In genomic region chr19:6161271-6161850, GRCh38 we compare ENCODE assay signal across 9 cellular contexts. TPM values are rescaled to one million over a fixed set of nuclear protein-coding genes. Genes with fewer than 3 reads are reported as not detected.
DNase-seq lines count a peak whose midpoint lies in the region; ATAC-seq and TF ChIP-seq lines count a peak whose summit lies in the region.
"Had no signal": no experiment of that assay in that cellular context is flagged by ENCODE, and none has a peak within 500 bp of the region (broad histone marks: within the 10 kb centered on the region; RNA-seq: fewer than 3 reads in every experiment).

No MANE protein-coding gene starts in this region.

- H3K4me1 ChIP-seq in SJCRH30 (no peaks in the 10 kb centered on the region), prostate gland (replicated peaks) (no peaks in the 10 kb centered on the region)

- peak; percentile 12 for DNase-seq in activated CD4-positive, alpha-beta T cell treated with anti-CD3 and anti-CD28 coated beads for 1 hour
- no peak for DNase-seq in activated CD4-positive, alpha-beta T cell treated with anti-CD3 and anti-CD28 coated beads, Interleukin-2, amount 50 U/mL, for 4 hours
- DNase-seq in SJCRH30 (peak; percentile 14 to 22), natural killer cell (peak; percentile 33), prostate gland (ENCODE audit: low spot score) (no peak), hepatic stellate cell (ENCODE audit: low spot score) (no peak)
- DNase-seq in activated naive CD4-positive, alpha-beta T cell treated with anti-CD3 and anti-CD28 coated beads, Interleukin-2, amount 50 U/mL, for 16 hours: peak; percentile 25

- no peak overlapping the region for H3K4me3 ChIP-seq in SJCRH30
- no peak overlapping the region for H3K4me3 ChIP-seq in prostate gland

- H3K27ac ChIP-seq in SJCRH30 (no peak overlapping the region), prostate gland (no peak overlapping the region)

- H3K27me3 ChIP-seq in SJCRH30: no peaks in the 10 kb centered on the region
- H3K27me3 ChIP-seq in prostate gland (replicated peaks; ENCODE audit: insufficient read depth): no peaks in the 10 kb centered on the region

- H3K27me3 Mint-ChIP-seq in natural killer cell (ENCODE audit: low read depth in 2 of 2): no peaks in the 10 kb centered on the region

- peak overlapping the region; percentile 14 to 82 for H3K27ac Mint-ChIP-seq in natural killer cell

- H3K9me3 Mint-ChIP-seq in natural killer cell: peaks cover 5 to 8% of the 10 kb centered on the region in 2 donors

- H3K9me3 ChIP-seq in SJCRH30 (replicated peaks) (no peaks in the 10 kb centered on the region; the same call in 1 of the 2 replicates), prostate gland (no peaks in the 10 kb centered on the region)

- peaks cover 0 to 8% of the 10 kb centered on the region in 2 donors for H3K4me1 Mint-ChIP-seq in natural killer cell

- H3K36me3 ChIP-seq in SJCRH30 (no peaks in the 10 kb centered on the region), prostate gland (no peaks in the 10 kb centered on the region)

- no peaks in the 10 kb centered on the region for H3K36me3 Mint-ChIP-seq in natural killer cell

- no peak for TF ChIP-seq POLR2A in prostate gland (IDR thresholded peaks at IDR 0.05)

- ATAC-seq in natural killer cell (peak; percentile 88 to 93 (median 89)), HG02763 (IDR thresholded peaks at IDR 0.05; ENCODE audit: unreplicated experiment) (no peak)

- H3K4me3 Mint-ChIP-seq in natural killer cell: peak overlapping the region; percentile 57

- intact Hi-C loops in natural killer cell (cut with micrococcal nuclease) (no loop called here), prostate gland (cut with DNase I) (no loop called here)

- WGBS in prostate gland: 43% methylated on average over 8 of the region's 8 CpGs

- TF ChIP-seq CTCF in natural killer cell (IDR thresholded peaks at IDR 0.05): no peak
- TF ChIP-seq CTCF in prostate gland (IDR thresholded peaks at IDR 0.05): no peak

RNA-seq across cellular contexts. Expression of gene ACSBG2, which starts 25.9 kb away (rescaled TPM):
- total RNA-seq in SJCRH30 (2014; rRNA removed; shearing (Covaris generic)): not detected in 2 replicates
- total RNA-seq in natural killer cell (not detected), prostate gland (10 to 100 TPM in 1 of 2 donors, not detected in 1; 18.7 TPM)
- total RNA-seq: myocyte had no signal

RNA-seq across cellular contexts. Expression of gene RFX2, which starts 51.1 kb away (rescaled TPM):
- 5.7 and 6.0 TPM in 2 replicates for total RNA-seq in SJCRH30 (2014; rRNA removed; shearing (Covaris generic))
- total RNA-seq in natural killer cell (1 to 10 TPM; 2.4 to 4.6 (median 4.1) TPM), prostate gland (10 to 100 TPM; 13.4 to 25.3 TPM)

Comparison
In these comparisons a context has a peak if more than half of its experiments do, and no peak if none do; other contexts are left out.
1. DNase-seq: peak in activated CD4-positive, alpha-beta T cell treated with anti-CD3 and anti-CD28 coated beads for 1 hour (single experiment), SJCRH30 (2 of 2), activated naive CD4-positive, alpha-beta T cell treated with anti-CD3 and anti-CD28 coated beads, Interleukin-2, amount 50 U/mL, for 16 hours (single experiment) and natural killer cell (single experiment); none in activated CD4-positive, alpha-beta T cell treated with anti-CD3 and anti-CD28 coated beads, Interleukin-2, amount 50 U/mL, for 4 hours (0 of 2), prostate gland (single experiment) and hepatic stellate cell (single experiment).